15 cellular contexts compared by ENCODE assay signal in genomic region chr4:145816091-145816490, GRCh38.
"Had no signal": no experiment of that assay in that cellular context is flagged by ENCODE, and none has a peak within 500 bp of the region (broad histone marks: within the 10 kb centered on the region; RNA-seq: fewer than 3 reads in every experiment).

No MANE protein-coding gene starts in this region.

- H3K9me3 Mint-ChIP-seq: activated T-cell treated with anti-CD3 and anti-CD28 coated beads, Interleukin-2, amount 50 U/mL, for 4 hours; effector memory CD8-positive, alpha-beta T cell; neural crest cell; stimulated activated effector memory CD8-positive, alpha-beta T cell treated with anti-CD3 and anti-CD28 coated beads, Interleukin-12 subunit alpha, Interleukin-12 subunit beta, amount 100 ng/mL, for 72 hours had no signal

- H3K4me1 Mint-ChIP-seq: neural crest cell had no signal

- H3K27me3 ChIP-seq: tibial artery, uterus had no signal

- H3K9me3 ChIP-seq: lower lobe of right lung, tibial artery, uterus had no signal

- H3K27ac Mint-ChIP-seq: dendritic cell treated with granulocyte-macrophage colony-stimulating factor and Interleukin-4, amounts not matched to agents 40 ng/mL and 50 ng/mL, for 4 days; effector memory CD8-positive, alpha-beta T cell had no signal

- H3K27ac ChIP-seq: lower lobe of right lung, tibial artery, uterus had no signal

- DNase-seq: activated CD4-positive, alpha-beta T cell treated with anti-CD3 and anti-CD28 coated beads, Interleukin-2, amount 50 U/mL, for 4 hours; activated CD4-positive, CD25-positive, alpha-beta regulatory T cell; activated T-cell treated with anti-CD3 and anti-CD28 coated beads, Interleukin-2, amount 50 U/mL, for 4 hours; aorta; effector memory CD8-positive, alpha-beta T cell; left cardiac atrium; lower lobe of right lung; midbrain; stimulated activated CD4-positive, alpha-beta T cell treated with anti-CD3 and anti-CD28 coated beads, Interleukin-12 subunit alpha, Interleukin-12 subunit beta, amount 100 ng/mL, for 4 hours; stimulated activated CD4-positive, alpha-beta T cell treated with anti-CD3 and anti-CD28 coated beads, Interleukin-2, amount 100 ng/mL, for 24 hours; tibial artery; uterus had no signal

- H3K4me3 ChIP-seq: lower lobe of right lung, tibial artery, uterus had no signal

- ATAC-seq: effector memory CD8-positive, alpha-beta T cell; left cardiac atrium; lower lobe of right lung; stimulated activated effector memory CD8-positive, alpha-beta T cell treated with anti-CD3 and anti-CD28 coated beads, Interleukin-12 subunit alpha, Interleukin-12 subunit beta, amount 100 ng/mL, for 72 hours had no signal

- H3K4me1 ChIP-seq: lower lobe of right lung, uterus had no signal

- H3K27me3 Mint-ChIP-seq: dendritic cell treated with granulocyte-macrophage colony-stimulating factor and Interleukin-4, amounts not matched to agents 40 ng/mL and 50 ng/mL, for 4 days; effector memory CD8-positive, alpha-beta T cell had no signal

- H3K4me3 Mint-ChIP-seq: activated T-cell treated with anti-CD3 and anti-CD28 coated beads, Interleukin-2, amount 50 U/mL, for 4 hours; dendritic cell treated with granulocyte-macrophage colony-stimulating factor and Interleukin-4, amounts not matched to agents 40 ng/mL and 50 ng/mL, for 4 days; effector memory CD8-positive, alpha-beta T cell; neural crest cell; stimulated activated effector memory CD8-positive, alpha-beta T cell treated with anti-CD3 and anti-CD28 coated beads, Interleukin-12 subunit alpha, Interleukin-12 subunit beta, amount 100 ng/mL, for 72 hours had no signal

- H3K36me3 ChIP-seq: lower lobe of right lung, uterus had no signal
